20 cellular contexts compared by ENCODE assay signal in genomic region chr3:134087046-134087974, GRCh38. TPM values are rescaled to one million over a fixed set of nuclear protein-coding genes. Genes with fewer than 3 reads are reported as not detected.
"Had no signal": no experiment of that assay in that cellular context is flagged by ENCODE, and none has a peak within 500 bp of the region (broad histone marks: within the 10 kb centered on the region; RNA-seq: fewer than 3 reads in every experiment).

No MANE protein-coding gene starts in this region.

- H3K4me1 ChIP-seq: lower lobe of right lung, suprapubic skin had no signal

- H3K9me3 Mint-ChIP-seq: activated T-helper 1 cell treated with anti-CD3 and anti-CD28 coated beads, Interleukin-12 subunit alpha, Interleukin-12 subunit beta, Interleukin-2, Interleukin-4 antibody, amounts not matched to agents 30 ng/mL and 10 ng/mL and 1 ng/mL, durations not matched to agents 14 hours and 24 hours and 36 hours had no signal

- DNase-seq: activated CD4-positive, alpha-beta T cell treated with anti-CD3 and anti-CD28 coated beads for 36 hours; activated CD8-positive, alpha-beta memory T cell treated with anti-CD3 and anti-CD28 coated beads, Interleukin-2, amount 50 U/mL, for 48 hours; activated CD8-positive, alpha-beta T cell treated with anti-CD3 and anti-CD28 coated beads, Interleukin-2, amount 10 ng/mL, durations not matched to agents 7 days and 5 days; activated naive CD4-positive, alpha-beta T cell treated with anti-CD3 and anti-CD28 coated beads, Interleukin-2, amount 10 ng/mL, durations not matched to agents 7 days and 5 days; cerebellar nuclear complex; kidney glomerular epithelial cell; lower lobe of right lung; midbrain; naive B cell; upper lobe of left lung had no signal

- H3K27ac ChIP-seq: dorsolateral prefrontal cortex, lower lobe of right lung, neutrophil, SJSA1, suprapubic skin, upper lobe of left lung, VCaP had no signal

- H3K4me1 Mint-ChIP-seq: activated CD4-positive, alpha-beta T cell treated with anti-CD3 and anti-CD28 coated beads for 36 hours; activated naive CD4-positive, alpha-beta T cell treated with anti-CD3 and anti-CD28 coated beads, Interleukin-2, amount 10 ng/mL, durations not matched to agents 7 days and 5 days; brain; naive B cell; stimulated activated memory B cell treated with anti-CD40 and anti-IgM and Interleukin-4, amounts not matched to agents 10 μg/mL and 1 μg/mL and 100 μg/mL, for 72 hours had no signal

- H3K27me3 ChIP-seq: dorsolateral prefrontal cortex, neutrophil, SJSA1, suprapubic skin, upper lobe of left lung had no signal

- H3K36me3 Mint-ChIP-seq: activated naive CD4-positive, alpha-beta T cell treated with anti-CD3 and anti-CD28 coated beads, Interleukin-2, amount 10 ng/mL, durations not matched to agents 7 days and 5 days; brain; naive B cell; stimulated activated memory B cell treated with anti-CD40 and anti-IgM and Interleukin-4, amounts not matched to agents 10 μg/mL and 1 μg/mL and 100 μg/mL, for 72 hours had no signal

- ATAC-seq: activated CD4-positive, alpha-beta T cell treated with anti-CD3 and anti-CD28 coated beads for 36 hours; activated CD8-positive, alpha-beta T cell treated with anti-CD3 and anti-CD28 coated beads, Interleukin-2, amount 10 ng/mL, durations not matched to agents 7 days and 5 days; lower lobe of right lung; right cardiac atrium; stimulated activated memory B cell treated with anti-CD40 and anti-IgM and Interleukin-4, amounts not matched to agents 10 μg/mL and 1 μg/mL and 100 μg/mL, for 72 hours had no signal

- H3K36me3 ChIP-seq: lower lobe of right lung, neutrophil, SJSA1, suprapubic skin, upper lobe of left lung had no signal

- H3K27me3 Mint-ChIP-seq: activated CD4-positive, alpha-beta T cell treated with anti-CD3 and anti-CD28 coated beads for 36 hours; stimulated activated memory B cell treated with anti-CD40 and anti-IgM and Interleukin-4, amounts not matched to agents 10 μg/mL and 1 μg/mL and 100 μg/mL, for 72 hours had no signal

- H3K4me3 ChIP-seq: dorsolateral prefrontal cortex, lower lobe of right lung, SJSA1, smooth muscle cell, suprapubic skin, upper lobe of left lung had no signal

- H3K4me3 Mint-ChIP-seq: activated CD4-positive, alpha-beta T cell treated with anti-CD3 and anti-CD28 coated beads for 36 hours; activated CD8-positive, alpha-beta T cell treated with anti-CD3 and anti-CD28 coated beads, Interleukin-2, amount 10 ng/mL, durations not matched to agents 7 days and 5 days; activated naive CD4-positive, alpha-beta T cell treated with anti-CD3 and anti-CD28 coated beads, Interleukin-2, amount 10 ng/mL, durations not matched to agents 7 days and 5 days; activated T-helper 1 cell treated with anti-CD3 and anti-CD28 coated beads, Interleukin-12 subunit alpha, Interleukin-12 subunit beta, Interleukin-2, Interleukin-4 antibody, amounts not matched to agents 30 ng/mL and 10 ng/mL and 1 ng/mL, durations not matched to agents 14 hours and 24 hours and 36 hours; brain; naive B cell; stimulated activated memory B cell treated with anti-CD40 and anti-IgM and Interleukin-4, amounts not matched to agents 10 μg/mL and 1 μg/mL and 100 μg/mL, for 72 hours had no signal

- H3K27ac Mint-ChIP-seq: activated CD4-positive, alpha-beta T cell treated with anti-CD3 and anti-CD28 coated beads for 36 hours; activated CD8-positive, alpha-beta T cell treated with anti-CD3 and anti-CD28 coated beads, Interleukin-2, amount 10 ng/mL, durations not matched to agents 7 days and 5 days; activated naive CD4-positive, alpha-beta T cell treated with anti-CD3 and anti-CD28 coated beads, Interleukin-2, amount 10 ng/mL, durations not matched to agents 7 days and 5 days; activated T-helper 1 cell treated with anti-CD3 and anti-CD28 coated beads, Interleukin-12 subunit alpha, Interleukin-12 subunit beta, Interleukin-2, Interleukin-4 antibody, amounts not matched to agents 30 ng/mL and 10 ng/mL and 1 ng/mL, durations not matched to agents 14 hours and 24 hours and 36 hours; brain; naive B cell; stimulated activated memory B cell treated with anti-CD40 and anti-IgM and Interleukin-4, amounts not matched to agents 10 μg/mL and 1 μg/mL and 100 μg/mL, for 72 hours had no signal

- H3K9me3 ChIP-seq: lower lobe of right lung, neutrophil, SJSA1, suprapubic skin, upper lobe of left lung had no signal

RNA-seq across cellular contexts. Expression of gene SLCO2A1, which starts 57.6 kb away (rescaled TPM):
- total RNA-seq: activated CD4-positive, alpha-beta T cell treated with anti-CD3 and anti-CD28 coated beads for 36 hours; activated CD8-positive, alpha-beta T cell treated with anti-CD3 and anti-CD28 coated beads, Interleukin-2, amount 10 ng/mL, durations not matched to agents 7 days and 5 days; activated T-helper 1 cell treated with anti-CD3 and anti-CD28 coated beads, Interleukin-12 subunit alpha, Interleukin-12 subunit beta, Interleukin-2, Interleukin-4 antibody, amounts not matched to agents 30 ng/mL and 10 ng/mL and 1 ng/mL, durations not matched to agents 14 hours and 24 hours and 36 hours had no signal
